In the genomic region with DNA sequence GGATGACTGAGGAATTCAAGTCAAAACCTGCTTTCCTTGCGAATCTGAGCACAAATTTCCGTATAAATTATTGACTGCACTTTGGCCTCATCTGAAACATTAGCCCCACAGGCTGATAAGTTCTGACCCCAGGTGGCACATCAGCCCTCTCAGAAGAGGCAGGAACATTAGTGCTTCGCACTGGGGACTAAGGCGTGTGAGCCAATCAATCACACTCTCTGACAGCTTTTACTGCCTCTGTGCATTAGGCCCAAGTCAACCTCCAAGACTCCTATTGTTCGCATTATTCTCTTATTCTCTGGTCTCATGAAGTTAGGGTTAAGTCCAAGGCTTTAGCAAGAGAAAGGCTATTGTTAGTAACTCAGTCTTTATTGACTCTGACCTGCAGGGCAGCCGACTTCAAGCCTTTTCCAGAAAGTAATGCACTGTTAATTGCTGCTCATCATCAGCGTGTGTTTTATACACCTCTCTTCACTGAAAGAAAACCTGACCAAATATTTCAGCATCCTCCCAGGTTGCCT, we compare ENCODE assay signal across 11 cellular contexts.
DNase-seq lines count a peak whose midpoint lies in the region; ATAC-seq, FAIRE-seq and TF ChIP-seq lines count a peak whose summit lies in the region.
"Had no signal": no experiment of that assay in that cellular context is flagged by ENCODE, and none has a peak within 500 bp of the region (broad histone marks: within the 10 kb centered on the region; RNA-seq: fewer than 3 reads in every experiment).

No MANE protein-coding gene starts in this region.

- in situ Hi-C loops in brain microvascular endothelial cell (cut with HindIII; ENCODE audit: low pct_ligation_motif_present, low sequenced_read_pairs): no loop called here

- TF ChIP-seq CTCF in 22Rv1 (IDR thresholded peaks at IDR 0.05) (no peak), left lung (IDR thresholded peaks at IDR 0.05) (no peak), brain microvascular endothelial cell (IDR thresholded peaks at IDR 0.05; ENCODE audit: low read depth, low read length, missing control alignments) (no peak)

- FAIRE-seq in TTC549 (lab: Jason Lieb, UNC): peak; percentile 90

- H3K9me3 ChIP-seq in left lung: no peaks in the 10 kb centered on the region

- H3K27me3 ChIP-seq in left lung (no peaks in the 10 kb centered on the region), brain microvascular endothelial cell (replicated peaks) (no peaks in the 10 kb centered on the region)

- no peak for ATAC-seq in left lung
- ATAC-seq in HG03108 (IDR thresholded peaks at IDR 0.05; ENCODE audit: unreplicated experiment): no peak
- ATAC-seq in HG03280 (IDR thresholded peaks at IDR 0.05; ENCODE audit: unreplicated experiment): no peak

- intact Hi-C loops in left lung (cut with DNase I): no loop called here

- H3K27ac ChIP-seq in 22Rv1 (peak overlapping the region; percentile 73), left lung (peak overlapping the region; percentile 61 to 71), brain microvascular endothelial cell (no peak overlapping the region)

- H3K36me3 ChIP-seq in left lung (no peaks in the 10 kb centered on the region), brain microvascular endothelial cell (replicated peaks) (no peaks in the 10 kb centered on the region)

- no peak overlapping the region for H3K4me3 ChIP-seq in left lung
- no peak overlapping the region for H3K4me3 ChIP-seq in brain microvascular endothelial cell (ENCODE audit: low read depth, low read length)

- H3K4me1 ChIP-seq in left lung: peaks cover 34 to 60% of the 10 kb centered on the region in 2 donors

- peak; percentile 51 for DNase-seq in M059J (ENCODE audit: low read depth)
- DNase-seq in left lung: no peak
- no peak for DNase-seq in medulla oblongata (ENCODE audit: extremely low spot score)
- no peak for DNase-seq in brain microvascular endothelial cell
- DNase-seq: AML-193; amygdala; stimulated activated CD4-positive, alpha-beta T cell treated with anti-CD3 and anti-CD28 coated beads, Interleukin-2, amount 100 ng/mL, for 24 hours had no signal
